In genomic region chr16:30958164-30959083, GRCh38 we compare ENCODE assay signal across 8 cellular contexts. TPM values are rescaled to one million over a fixed set of nuclear protein-coding genes. Genes with fewer than 3 reads are reported as not detected.
DNase-seq lines count a peak whose midpoint lies in the region; ATAC-seq and TF ChIP-seq lines count a peak whose summit lies in the region.

No MANE protein-coding gene starts in this region.

- peaks cover 27% of the 10 kb centered on the region for H3K79me2 ChIP-seq in osteoblast (ENCODE audit: insufficient read depth, low read length)

- H3K4me2 ChIP-seq in osteoblast (ENCODE audit: insufficient read depth, low read length) = peak overlapping the region; percentile 98

- peak overlapping the region; percentile 51 for H2AFZ ChIP-seq in osteoblast (ENCODE audit: low read length)

- DNase-seq in NCI-H1436 (lab: John Stamatoyannopoulos, UW) (peak; percentile 44), NCI-H1436 treated with DMSO at 0.1 percent for 48 hours (lab: John Stamatoyannopoulos, UW) (no peak), HuH-7.5 (ENCODE audit: low spot score) (peak; percentile 78), globus pallidus (ENCODE audit: low spot score) (peak; percentile 54), osteoblast (ENCODE audit: insufficient read length, low spot score, missing footprints) (peak; percentile 98)
- DNase-seq in activated T-cell treated with anti-CD3 and anti-CD28 coated beads, Interleukin-2, amount 50 U/mL, for 1 hour = peak; percentile 28
- no peak for DNase-seq in stimulated activated CD4-positive, alpha-beta T cell treated with anti-CD3 and anti-CD28 coated beads, Interleukin-15, amount 100 ng/mL, for 24 hours

- no peaks in the 10 kb centered on the region for H3K27me3 ChIP-seq in osteoblast (ENCODE audit: insufficient read depth, low read length)

- H3K4me1 ChIP-seq in osteoblast (ENCODE audit: insufficient read depth, low read length) = peaks cover 14% of the 10 kb centered on the region

- H3K4me3 ChIP-seq in osteoblast (ENCODE audit: insufficient read depth, low read length) = peak overlapping the region; percentile 94

- H3K9me3 ChIP-seq in osteoblast (ENCODE audit: low read depth, low read length) = no peaks in the 10 kb centered on the region

- TF ChIP-seq CTCF in osteoblast (IDR thresholded peaks at IDR 0.05; ENCODE audit: extremely low read depth, low read depth, low read length) = no peak

- ATAC-seq in GM21528 (IDR thresholded peaks at IDR 0.05; ENCODE audit: low FRiP score, unreplicated experiment) = peak; percentile 28

- H3K36me3 ChIP-seq in osteoblast (ENCODE audit: insufficient read depth, low read length) = peaks cover 43% of the 10 kb centered on the region

- H3K27ac ChIP-seq in osteoblast (ENCODE audit: low read depth, low read length) = peak overlapping the region; percentile 71

- peaks cover 19% of the 10 kb centered on the region for H4K20me1 ChIP-seq in osteoblast (ENCODE audit: insufficient read depth, low read length)

RNA-seq across cellular contexts. Expression of gene SETD1A, which starts 0.9 kb away (rescaled TPM):
- total RNA-seq in osteoblast = 2.2 and 2.9 TPM in 2 replicates

RNA-seq across cellular contexts. Expression of gene ORAI3, which starts 9.6 kb away (rescaled TPM):
- total RNA-seq in osteoblast = 63.3 and 66.0 TPM in 2 replicates

RNA-seq across cellular contexts. Expression of gene HSD3B7, which starts 26.6 kb away (rescaled TPM):
- total RNA-seq in osteoblast = 45.6 and 47.7 TPM in 2 replicates

RNA-seq across cellular contexts. Expression of gene FBXL19, which starts 35.1 kb away (rescaled TPM):
- 12.7 and 14.5 TPM in 2 replicates for total RNA-seq in osteoblast

RNA-seq across cellular contexts. Expression of gene STX1B, which starts 52.0 kb away (rescaled TPM):
- 0.72 and 2.9 TPM in 2 replicates for total RNA-seq in osteoblast

Comparison
In these comparisons a context has a peak if more than half of its experiments do, and no peak if none do; other contexts are left out.
1. DNase-seq: peak in NCI-H1436 (single experiment), HuH-7.5 (single experiment), activated T-cell treated with anti-CD3 and anti-CD28 coated beads, Interleukin-2, amount 50 U/mL, for 1 hour (single experiment), globus pallidus (single experiment) and osteoblast (single experiment); none in NCI-H1436 treated with DMSO at 0.1 percent for 48 hours (single experiment) and stimulated activated CD4-positive, alpha-beta T cell treated with anti-CD3 and anti-CD28 coated beads, Interleukin-15, amount 100 ng/mL, for 24 hours (single experiment).